Comparison of ENCODE assay signal across 8 cellular contexts in the genomic region with DNA sequence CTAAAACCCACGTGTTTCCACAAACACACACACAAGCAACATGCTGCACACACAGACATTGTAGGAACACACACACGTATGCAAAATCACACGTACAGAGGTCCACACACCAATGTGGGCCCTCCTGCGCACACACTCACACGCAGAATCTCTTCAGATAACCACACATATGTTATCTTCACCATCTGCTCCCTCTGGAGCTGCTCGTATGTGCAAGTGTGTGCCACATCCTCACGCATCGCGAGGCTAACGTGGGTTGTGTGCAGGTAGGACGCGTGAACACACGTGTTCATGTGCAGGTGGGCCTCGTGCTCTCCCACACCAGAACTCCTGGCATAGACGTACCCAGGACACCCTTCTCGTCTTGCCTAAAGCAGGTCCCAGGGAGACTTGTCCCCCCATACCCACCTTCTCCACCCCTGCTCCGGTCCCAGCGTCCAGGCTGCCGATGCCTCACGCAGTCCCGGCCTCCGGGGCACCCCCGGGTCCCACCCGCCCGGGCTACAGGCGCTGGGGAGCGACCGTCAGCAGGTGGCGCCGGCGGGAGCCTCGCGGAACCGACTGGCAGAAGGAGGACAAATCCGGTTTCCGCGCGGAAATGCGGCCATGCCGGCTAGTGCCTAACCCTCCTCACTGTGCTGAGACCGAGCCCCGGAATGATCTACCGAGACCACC.
DNase-seq lines count a peak whose midpoint lies in the region; ATAC-seq and TF ChIP-seq lines count a peak whose summit lies in the region.

No MANE protein-coding gene starts in this region.

- in situ Hi-C loops in astrocyte of the cerebellum (cut with HindIII; ENCODE audit: low sequenced_read_pairs), result no loop called here

- H3K4me3 ChIP-seq in astrocyte of the cerebellum (ENCODE audit: low read depth, low read length), result no peak overlapping the region

- H3K27ac Mint-ChIP-seq in stimulated activated naive CD8-positive, alpha-beta T cell treated with anti-CD3 and anti-CD28 coated beads, Interleukin-15, amount 100 ng/mL, for 72 hours, result peak overlapping the region; percentile 72 to 97

- peaks cover 15% of the 10 kb centered on the region for H3K27me3 Mint-ChIP-seq in stimulated activated naive CD8-positive, alpha-beta T cell treated with anti-CD3 and anti-CD28 coated beads, Interleukin-15, amount 100 ng/mL, for 72 hours

- H3K4me1 Mint-ChIP-seq in stimulated activated naive CD8-positive, alpha-beta T cell treated with anti-CD3 and anti-CD28 coated beads, Interleukin-15, amount 100 ng/mL, for 72 hours, result peaks cover 33% of the 10 kb centered on the region

- TF ChIP-seq CTCF in astrocyte of the cerebellum (IDR thresholded peaks at IDR 0.05; ENCODE audit: low read depth, low read length, missing control alignments), result peak; percentile 10

- peak overlapping the region; percentile 93 to 95 for H3K4me3 Mint-ChIP-seq in stimulated activated naive CD8-positive, alpha-beta T cell treated with anti-CD3 and anti-CD28 coated beads, Interleukin-15, amount 100 ng/mL, for 72 hours

- no peaks in the 10 kb centered on the region for H3K9me3 Mint-ChIP-seq in stimulated activated naive CD8-positive, alpha-beta T cell treated with anti-CD3 and anti-CD28 coated beads, Interleukin-15, amount 100 ng/mL, for 72 hours

- ATAC-seq in stimulated activated naive CD8-positive, alpha-beta T cell treated with anti-CD3 and anti-CD28 coated beads, Interleukin-15, amount 100 ng/mL, for 72 hours, result peak; percentile 86
- ATAC-seq in GM18909 (IDR thresholded peaks at IDR 0.05; ENCODE audit: poor library complexity, unreplicated experiment) (no peak), GM19467 (IDR thresholded peaks at IDR 0.05; ENCODE audit: unreplicated experiment) (no peak)

- DNase-seq in COLO668 (lab: John Stamatoyannopoulos, UW; ENCODE audit: unreplicated experiment) (peak; percentile 70), T-helper 2 cell (peak; percentile 33 to 75 (median 60)), astrocyte of the cerebellum (ENCODE audit: low read depth) (no peak), middle frontal gyrus (ENCODE audit: extremely low spot score, low spot score) (peak; percentile 50), HuH-7.5 (ENCODE audit: low spot score) (no peak)
- peak; percentile 79 to 80 for DNase-seq in stimulated activated naive CD8-positive, alpha-beta T cell treated with anti-CD3 and anti-CD28 coated beads, Interleukin-15, amount 100 ng/mL, for 72 hours

Comparison
In these comparisons a context has a peak if more than half of its experiments do, and no peak if none do; other contexts are left out.
1. DNase-seq: peak in COLO668 (single experiment), T-helper 2 cell (5 of 5), middle frontal gyrus (single experiment) and stimulated activated naive CD8-positive, alpha-beta T cell treated with anti-CD3 and anti-CD28 coated beads, Interleukin-15, amount 100 ng/mL, for 72 hours (2 of 2); none in astrocyte of the cerebellum (single experiment) and HuH-7.5 (single experiment).